8 cellular contexts compared by ENCODE assay signal in genomic region chr3:112333002-112333385, GRCh38. TPM values are rescaled to one million over a fixed set of nuclear protein-coding genes. Genes with fewer than 3 reads are reported as not detected.
DNase-seq lines count a peak whose midpoint lies in the region; ATAC-seq and FAIRE-seq lines count a peak whose summit lies in the region.

Gene CD200, plus strand, starts transcription at chr3:112333156. Its CDS starts 57 bp downstream, at chr3:112333213.

- no peaks in the 10 kb centered on the region for H3K9me3 Mint-ChIP-seq in central memory CD8-positive, alpha-beta T cell

- H3K27me3 Mint-ChIP-seq in central memory CD8-positive, alpha-beta T cell, result peaks cover 40% of the 10 kb centered on the region

- H4K20me1 ChIP-seq in Karpas-422 (ENCODE audit: insufficient read depth, low read depth, low read length), result no peaks in the 10 kb centered on the region

- H3K27ac Mint-ChIP-seq in central memory CD8-positive, alpha-beta T cell (ENCODE audit: low read depth), result no peak within 1 kb of the TSS

- H3K36me3 ChIP-seq in ACC112 (ENCODE audit: insufficient read depth, low read length) (no peaks in the 10 kb centered on the region), Karpas-422 (ENCODE audit: insufficient read depth, low read length) (no peaks in the 10 kb centered on the region)

- H3K4me1 Mint-ChIP-seq in central memory CD8-positive, alpha-beta T cell, result peaks cover 6% of the 10 kb centered on the region

- no peaks in the 10 kb centered on the region for H3K9me2 ChIP-seq in Karpas-422 (replicated peaks; ENCODE audit: insufficient read depth, low read length)

- H3K9me3 ChIP-seq in Karpas-422 (ENCODE audit: low read length), result no peaks in the 10 kb centered on the region

- H3K4me1 ChIP-seq in ACC112 (ENCODE audit: control insufficient read depth, insufficient read depth, low read length, unreplicated experiment), result peaks cover 2% of the 10 kb centered on the region
- H3K4me1 ChIP-seq in Karpas-422 (ENCODE audit: low read length), result no peaks in the 10 kb centered on the region

- peak; percentile 47 to 55 for ATAC-seq in activated CD4-positive, CD25-positive, alpha-beta regulatory T cell treated with anti-CD3 and anti-CD28 coated beads, Interleukin-2, amount 50 U/mL, for 24 hours
- ATAC-seq in central memory CD8-positive, alpha-beta T cell (replicated peaks; ENCODE audit: extremely low read depth, poor library complexity, severe bottlenecking), result peak; percentile 70

- peak within 1 kb of the TSS; percentile 36 for H3K27ac ChIP-seq in ACC112 (ENCODE audit: low read depth, low read length)
- no peak within 1 kb of the TSS for H3K27ac ChIP-seq in Karpas-422 (ENCODE audit: low read length)

- H3K79me2 ChIP-seq in ACC112 (ENCODE audit: control insufficient read depth, insufficient read depth, low read length, unreplicated experiment) (no peaks in the 10 kb centered on the region), Karpas-422 (ENCODE audit: low read length) (no peaks in the 10 kb centered on the region)

- no peaks in the 10 kb centered on the region for H3K36me3 Mint-ChIP-seq in central memory CD8-positive, alpha-beta T cell (ENCODE audit: insufficient read depth)

- peak within 1 kb of the TSS; percentile 27 for H3K4me2 ChIP-seq in Karpas-422 (ENCODE audit: low read depth, low read length, poor library complexity, severe bottlenecking)

- DNase-seq in GM19239 (ENCODE audit: insufficient read length, low spot score), result peak; percentile 13
- DNase-seq in Karpas-422, result no peak
- peak in 1 of 2 donors; percentile 19 for DNase-seq in central memory CD8-positive, alpha-beta T cell (ENCODE audit: low spot score in 2 of 2)
- peak; percentile 53 for DNase-seq in kidney glomerular epithelial cell (lab: John Stamatoyannopoulos, UW)
- peak; percentile 64 for DNase-seq in stimulated activated CD4-positive, alpha-beta T cell treated with anti-CD3 and anti-CD28 coated beads, Interleukin-1b, Interleukin-23, amount 100 ng/mL, for 48 hours
- DNase-seq in HuH-7 (ENCODE audit: low spot score), result no peak

- no peak within 1 kb of the TSS for H3K9ac ChIP-seq in Karpas-422 (ENCODE audit: low read length)

- H3K4me3 ChIP-seq in ACC112 (ENCODE audit: low read depth, low read length), result peak within 1 kb of the TSS; percentile 77
- H3K4me3 ChIP-seq in Karpas-422 (ENCODE audit: low read length), result peak within 1 kb of the TSS; percentile 27; the same call in 1 of the 2 replicates

- peak; percentile 84 for FAIRE-seq in GM19239 (lab: Jason Lieb, UNC)

- H2AFZ ChIP-seq in ACC112 (ENCODE audit: low read length, unreplicated experiment), result peak within 1 kb of the TSS; percentile 75
- H2AFZ ChIP-seq in Karpas-422 (ENCODE audit: low read length), result 0 out of 2 replicates have a peak within 1 kb of the TSS, but pooled peaks have one; percentile 27

- H3K27me3 ChIP-seq in ACC112 (ENCODE audit: insufficient read depth, low read length), result no peaks in the 10 kb centered on the region
- H3K27me3 ChIP-seq in Karpas-422 (ENCODE audit: low read length), result no peaks in the 10 kb centered on the region

- H3K4me3 Mint-ChIP-seq in central memory CD8-positive, alpha-beta T cell, result peak within 1 kb of the TSS; percentile 84

RNA-seq across cellular contexts. Expression of gene CD200, which starts in this region (rescaled TPM):
- not detected in 2 replicates for total RNA-seq in Karpas-422 (2014; rRNA removed; shearing (Covaris generic); ENCODE audit: low replicate concordance)

Comparison
In these comparisons a context has a peak if more than half of its experiments do, and no peak if none do; other contexts are left out.
1. DNase-seq: peak in GM19239 (single experiment), kidney glomerular epithelial cell (single experiment) and stimulated activated CD4-positive, alpha-beta T cell treated with anti-CD3 and anti-CD28 coated beads, Interleukin-1b, Interleukin-23, amount 100 ng/mL, for 48 hours (single experiment); none in Karpas-422 (single experiment) and HuH-7 (single experiment).